Comparison of ENCODE assay signal across 8 cellular contexts in the genomic region with DNA sequence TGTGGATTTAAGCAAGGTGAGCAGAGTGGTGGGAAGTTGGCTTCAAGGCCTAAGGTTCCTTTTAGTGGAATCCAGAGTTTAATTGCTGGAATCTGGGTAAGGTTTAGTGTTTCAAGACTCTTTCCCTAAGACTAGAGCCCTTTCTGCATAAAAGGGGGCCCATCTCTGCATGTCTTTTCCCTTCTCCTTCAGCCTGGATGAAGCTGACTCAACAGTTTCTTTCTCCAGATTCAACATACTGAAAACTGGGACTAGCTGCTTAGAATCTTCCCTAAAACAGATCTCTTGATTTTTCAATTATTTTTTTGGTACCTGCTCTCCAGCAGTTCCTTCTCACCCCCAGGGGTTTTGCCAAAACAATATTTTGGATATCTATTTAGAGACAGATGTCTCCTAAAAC. TPM values are rescaled to one million over a fixed set of nuclear protein-coding genes. Genes with fewer than 3 reads are reported as not detected.
"Had no signal": no experiment of that assay in that cellular context is flagged by ENCODE, and none has a peak within 500 bp of the region (broad histone marks: within the 10 kb centered on the region; RNA-seq: fewer than 3 reads in every experiment).

No MANE protein-coding gene starts in this region.

- H3K27me3 Mint-ChIP-seq: IgD-negative memory B cell had no signal

- H3K4me1 Mint-ChIP-seq: IgD-negative memory B cell had no signal

- H3K4me2 ChIP-seq: GM23338 had no signal

- H3K9me3 Mint-ChIP-seq: GM23338, IgD-negative memory B cell had no signal

- H2AFZ ChIP-seq: GM23338 had no signal

- H3K4me3 Mint-ChIP-seq: GM23338, IgD-negative memory B cell had no signal

- H3K4me3 ChIP-seq: GM23338 had no signal

- FAIRE-seq: H1, H54, HTR-8/SVneo had no signal

- DNase-seq: HCEC 1CT, KG1 had no signal

- H3K36me3 Mint-ChIP-seq: IgD-negative memory B cell had no signal

- ATAC-seq: GM23338 had no signal

- H3K27ac Mint-ChIP-seq: GM23338 had no signal

RNA-seq across cellular contexts. Expression of a gene that starts 34.0 kb away (rescaled TPM):
- total RNA-seq: HT-29 had no signal
